In the genomic region with DNA sequence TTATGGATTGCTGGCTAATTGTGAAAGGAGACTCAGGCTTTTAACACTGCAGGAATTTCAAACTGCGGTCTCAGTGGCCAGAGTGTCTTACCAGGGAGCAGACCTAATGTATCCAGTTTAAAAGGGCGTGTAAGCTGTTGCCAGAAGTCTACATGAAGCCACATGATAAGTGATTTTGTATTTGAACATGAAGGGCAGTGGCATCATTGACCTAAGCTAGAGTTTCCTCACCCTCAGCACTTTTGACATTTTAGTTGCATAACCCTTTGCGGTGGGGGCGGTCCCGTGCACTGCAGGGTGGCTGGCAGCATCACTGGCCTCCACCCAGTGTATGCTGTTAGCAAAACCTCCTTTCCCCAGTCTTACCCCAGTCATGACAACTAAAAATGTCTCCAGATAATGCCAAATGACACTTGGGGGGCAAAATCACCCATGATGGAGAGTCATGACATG, we compare ENCODE assay signal across 8 cellular contexts. TPM values are rescaled to one million over a fixed set of nuclear protein-coding genes. Genes with fewer than 3 reads are reported as not detected.
DNase-seq lines count a peak whose midpoint lies in the region; ATAC-seq and TF ChIP-seq lines count a peak whose summit lies in the region.

No MANE protein-coding gene starts in this region.

- no peaks in the 10 kb centered on the region for H3K9me3 Mint-ChIP-seq in CD8-positive, alpha-beta T cell
- H3K9me3 Mint-ChIP-seq in activated naive CD4-positive, alpha-beta T cell treated with anti-CD3 and anti-CD28 coated beads, Interleukin-2, amount 10 ng/mL, durations not matched to agents 7 days and 5 days: no peaks in the 10 kb centered on the region

- peaks cover 92% of the 10 kb centered on the region for H3K4me1 ChIP-seq in CD8-positive, alpha-beta T cell (ENCODE audit: insufficient read depth, low read length)
- H3K4me1 ChIP-seq in Karpas-422 (ENCODE audit: low read length): peaks cover 38% of the 10 kb centered on the region

- CTCF ChIA-PET in CD8-positive, alpha-beta T cell (lab: Charles Lee): interaction anchor here (1.5 to 4.2 kb wide), 6 partner anchors 12 to 155 kb away, joined by 3 to 29 read pairs (median 6); no protein-coding TSS in a partner anchor
- CTCF ChIA-PET in activated naive CD4-positive, alpha-beta T cell treated with anti-CD3 and anti-CD28 coated beads, Interleukin-2, amount 10 ng/mL, durations not matched to agents 7 days and 5 days (lab: Charles Lee): interaction anchor here (1.0 to 2.2 kb wide), 4 partner anchors 11 to 105 kb away, joined by 3 to 9 read pairs (median 4); no protein-coding TSS in a partner anchor

- no peak overlapping the region for H3K4me3 ChIP-seq in CD8-positive, alpha-beta T cell (ENCODE audit: low read depth, low read length)
- H3K4me3 ChIP-seq in Karpas-422 (ENCODE audit: low read length): peak overlapping the region; percentile 3; the same call in 1 of the 2 replicates

- peaks cover 90% of the 10 kb centered on the region for H3K4me1 Mint-ChIP-seq in CD8-positive, alpha-beta T cell (ENCODE audit: low read depth)
- H3K4me1 Mint-ChIP-seq in activated naive CD4-positive, alpha-beta T cell treated with anti-CD3 and anti-CD28 coated beads, Interleukin-2, amount 10 ng/mL, durations not matched to agents 7 days and 5 days: peaks cover 82% of the 10 kb centered on the region

- peak in 4 of 7 experiments; percentile 59 to 73 (median 67) for DNase-seq in CD8-positive, alpha-beta T cell
- no peak for DNase-seq in Karpas-422
- DNase-seq in activated naive CD4-positive, alpha-beta T cell treated with anti-CD3 and anti-CD28 coated beads, Interleukin-2, amount 10 ng/mL, durations not matched to agents 7 days and 5 days: peak; percentile 62
- DNase-seq in mucosa of gallbladder (ENCODE audit: low spot score): peak; percentile 51
- DNase-seq in NCI-H345 (lab: John Stamatoyannopoulos, UW): no peak
- no peak for DNase-seq in NCI-H2227 (lab: John Stamatoyannopoulos, UW; ENCODE audit: unreplicated experiment)
- no peak for DNase-seq in NCI-H524 treated with DMSO at 0.1 percent for 48 hours (lab: John Stamatoyannopoulos, UW)

- intact Hi-C loops in CD8-positive, alpha-beta T cell (cut with DNase I, micrococcal nuclease): loop anchor here (1.0 to 10.0 kb wide), 5 partner anchors 9 to 950 kb away; partner anchors contain the start of gene CLYBL (in 1 of the 2)

- peaks cover 29% of the 10 kb centered on the region for H3K79me2 ChIP-seq in Karpas-422 (ENCODE audit: low read length)

- H4K20me1 ChIP-seq in Karpas-422 (ENCODE audit: insufficient read depth, low read depth, low read length): peaks cover 74% of the 10 kb centered on the region

- peak; percentile 65 for ATAC-seq in CD8-positive, alpha-beta T cell
- peak; percentile 61 for ATAC-seq in GM21447 (IDR thresholded peaks at IDR 0.05; ENCODE audit: unreplicated experiment)

- H3K9ac ChIP-seq in Karpas-422 (ENCODE audit: low read length): no peak overlapping the region

- POLR2A ChIA-PET in CD8-positive, alpha-beta T cell (lab: Charles Lee): interaction anchor here (0.7 to 2.2 kb wide), 6 partner anchors 10 to 155 kb away, joined by 3 to 5 read pairs (median 3); no protein-coding TSS in a partner anchor

- H3K27me3 ChIP-seq in CD8-positive, alpha-beta T cell (ENCODE audit: insufficient read depth, low read length): no peaks in the 10 kb centered on the region
- no peaks in the 10 kb centered on the region for H3K27me3 ChIP-seq in Karpas-422 (ENCODE audit: low read length)

- peak overlapping the region; percentile 49 for H3K4me2 ChIP-seq in Karpas-422 (ENCODE audit: low read depth, low read length, poor library complexity, severe bottlenecking)

- no peaks in the 10 kb centered on the region for H3K9me2 ChIP-seq in Karpas-422 (replicated peaks; ENCODE audit: insufficient read depth, low read length)

- peaks cover 5% of the 10 kb centered on the region for H3K36me3 ChIP-seq in CD8-positive, alpha-beta T cell (ENCODE audit: insufficient read depth, low read length)
- no peaks in the 10 kb centered on the region for H3K36me3 ChIP-seq in Karpas-422 (ENCODE audit: insufficient read depth, low read length)

- H3K9me3 ChIP-seq in CD8-positive, alpha-beta T cell (ENCODE audit: low read length): no peaks in the 10 kb centered on the region
- no peaks in the 10 kb centered on the region for H3K9me3 ChIP-seq in Karpas-422 (ENCODE audit: low read length)

- H2AFZ ChIP-seq in Karpas-422 (ENCODE audit: low read length): no peak overlapping the region

- peak overlapping the region; percentile 38 for H3K4me3 Mint-ChIP-seq in CD8-positive, alpha-beta T cell
- H3K4me3 Mint-ChIP-seq in activated naive CD4-positive, alpha-beta T cell treated with anti-CD3 and anti-CD28 coated beads, Interleukin-2, amount 10 ng/mL, durations not matched to agents 7 days and 5 days: no peak overlapping the region

- peak overlapping the region; percentile 95 for H3K27ac Mint-ChIP-seq in CD8-positive, alpha-beta T cell
- H3K27ac Mint-ChIP-seq in activated naive CD4-positive, alpha-beta T cell treated with anti-CD3 and anti-CD28 coated beads, Interleukin-2, amount 10 ng/mL, durations not matched to agents 7 days and 5 days: peak overlapping the region; percentile 89

- no peaks in the 10 kb centered on the region for H3K27me3 Mint-ChIP-seq in CD8-positive, alpha-beta T cell (ENCODE audit: low read depth)
- H3K27me3 Mint-ChIP-seq in activated naive CD4-positive, alpha-beta T cell treated with anti-CD3 and anti-CD28 coated beads, Interleukin-2, amount 10 ng/mL, durations not matched to agents 7 days and 5 days: no peaks in the 10 kb centered on the region

- H3K27ac ChIP-seq in CD8-positive, alpha-beta T cell (ENCODE audit: low read depth, low read length): peak overlapping the region; percentile 53
- H3K27ac ChIP-seq in Karpas-422 (ENCODE audit: low read length): no peak overlapping the region

- peaks cover 56% of the 10 kb centered on the region for H3K36me3 Mint-ChIP-seq in CD8-positive, alpha-beta T cell
- H3K36me3 Mint-ChIP-seq in activated naive CD4-positive, alpha-beta T cell treated with anti-CD3 and anti-CD28 coated beads, Interleukin-2, amount 10 ng/mL, durations not matched to agents 7 days and 5 days: peaks cover 60% of the 10 kb centered on the region

- TF ChIP-seq CTCF in CD8-positive, alpha-beta T cell (IDR thresholded peaks at IDR 0.05): no peak

RNA-seq across cellular contexts. Expression of gene GPR18, which starts 23.7 kb away (rescaled TPM):
- 10 to 100 TPM; 31.9 to 36.2 TPM for total RNA-seq in CD8-positive, alpha-beta T cell
- total RNA-seq in Karpas-422 (2014; rRNA removed; shearing (Covaris generic); ENCODE audit: low replicate concordance): 45.4 and 126 TPM in 2 replicates
- 0.37 TPM for total RNA-seq in mucosa of gallbladder

RNA-seq across cellular contexts. Expression of gene GPR183, which starts 25.4 kb away (rescaled TPM):
- 10 to 100 TPM; 80.2 to 85.5 TPM for total RNA-seq in CD8-positive, alpha-beta T cell
- total RNA-seq in Karpas-422 (2014; rRNA removed; shearing (Covaris generic); ENCODE audit: low replicate concordance): 0.11 TPM in 1 of 2 replicates, not detected in the other
- 11.7 TPM for total RNA-seq in mucosa of gallbladder

Comparison
In these comparisons a context has a peak if more than half of its experiments do, and no peak if none do; other contexts are left out.
1. DNase-seq: peak in CD8-positive, alpha-beta T cell (4 of 7), activated naive CD4-positive, alpha-beta T cell treated with anti-CD3 and anti-CD28 coated beads, Interleukin-2, amount 10 ng/mL, durations not matched to agents 7 days and 5 days (single experiment) and mucosa of gallbladder (single experiment); none in Karpas-422 (single experiment), NCI-H345 (single experiment), NCI-H2227 (single experiment) and NCI-H524 treated with DMSO at 0.1 percent for 48 hours (single experiment).
2. RNA of gene GPR18, which starts 23.7 kb away (total RNA-seq): 45.4 to 126 TPM in Karpas-422 and 31.9 to 36.2 TPM in CD8-positive, alpha-beta T cell; 0.37 TPM in mucosa of gallbladder (single experiment); every median in the first group is over 10 times any median in the second.
3. RNA of gene GPR183, which starts 25.4 kb away (total RNA-seq): 80.2 to 85.5 TPM in CD8-positive, alpha-beta T cell and 11.7 TPM in mucosa of gallbladder (single experiment); 0.11 TPM in Karpas-422; every median in the first group is over 10 times any median in the second.